8 cellular contexts compared by ENCODE assay signal in genomic region chr16:81514041-81514559, GRCh38.
DNase-seq lines count a peak whose midpoint lies in the region; ATAC-seq, FAIRE-seq and TF ChIP-seq lines count a peak whose summit lies in the region.

No MANE protein-coding gene starts in this region.

- POLR2A ChIA-PET in HepG2 (lab: Yijun Ruan, JAX) = interaction anchor here (1.0 to 1.9 kb wide), 9 partner anchors 12 to 83 kb away, joined by 3 to 12 read pairs (median 5); no protein-coding TSS in a partner anchor

- H4K20me1 ChIP-seq in OCI-LY1 (ENCODE audit: insufficient read depth, low read length) = no peaks in the 10 kb centered on the region
- peaks cover 88% of the 10 kb centered on the region for H4K20me1 ChIP-seq in HepG2 (ENCODE audit: insufficient read depth, low read length)

- H3K36me3 ChIP-seq in GM06990 (ENCODE audit: control insufficient read depth, insufficient read depth, low read length) (no peaks in the 10 kb centered on the region), OCI-LY1 (ENCODE audit: insufficient read depth, low read length) (peaks cover 32% of the 10 kb centered on the region), HepG2 (replicated peaks in 1 of 2; ENCODE audit: control insufficient read depth in 1 of 2, insufficient read depth in 2 of 2, low read length in 2 of 2) (peaks cover 16 to 54% of the 10 kb centered on the region in 2 experiments)

- no peak for TF ChIP-seq EP300 in HepG2 (IDR thresholded peaks at IDR 0.05; ENCODE audit: low read depth in 2 of 2, low read length in 2 of 2)
- TF ChIP-seq EP300 in HepG2 (CRISPR knock-in tag; IDR thresholded peaks at IDR 0.05; ENCODE audit: borderline replicate concordance) = no peak

- H3K27ac ChIP-seq in OCI-LY1 (ENCODE audit: low read depth, low read length, poor library complexity, severe bottlenecking) (peak overlapping the region; percentile 78), HepG2 (ENCODE audit: extremely low read length, insufficient read depth, low read length) (peak overlapping the region; percentile 74)

- H3K27me3 ChIP-seq in GM06990 (replicated peaks; ENCODE audit: control insufficient read depth, insufficient read depth, low read length) (no peaks in the 10 kb centered on the region), OCI-LY1 (ENCODE audit: insufficient read depth, low read length) (no peaks in the 10 kb centered on the region), HepG2 (ENCODE audit: control insufficient read depth in 1 of 2, insufficient read depth in 2 of 2, low read length in 2 of 2) (no peaks in the 10 kb centered on the region)

- no peak for TF ChIP-seq RAD21 in HepG2 (CRISPR knock-in tag; IDR thresholded peaks at IDR 0.05)

- TF ChIP-seq CTCF in GM06990 (IDR thresholded peaks at IDR 0.05; ENCODE audit: insufficient read depth, low read length, poor library complexity, severe bottlenecking) = no peak
- TF ChIP-seq CTCF in OCI-LY1 (IDR thresholded peaks at IDR 0.05; ENCODE audit: low read length) = no peak
- TF ChIP-seq CTCF in HepG2 (CRISPR knock-in tag; IDR thresholded peaks at IDR 0.05) = no peak

- H3K4me2 ChIP-seq in OCI-LY1 (ENCODE audit: low read length) (peak overlapping the region; percentile 59; the same call in 1 of the 2 replicates), HepG2 (ENCODE audit: low read depth, low read length) (peak overlapping the region; percentile 67)

- FAIRE-seq in HepG2 (lab: Jason Lieb, UNC) = no peak

- peak; percentile 50 for DNase-seq in GM06990 (ENCODE audit: extremely low read depth, insufficient read length)
- no peak for DNase-seq in HepG2 (ENCODE audit: low spot score)
- no peak for DNase-seq in NCI-H748 (lab: John Stamatoyannopoulos, UW; ENCODE audit: unreplicated experiment)
- DNase-seq in head of caudate nucleus = no peak
- no peak for DNase-seq in RPMI8226
- no peak for DNase-seq in cerebellar nuclear complex (lab: John Stamatoyannopoulos, UW)

- H2AFZ ChIP-seq in OCI-LY1 (ENCODE audit: low read length) (no peak overlapping the region), HepG2 (ENCODE audit: low read length) (no peak overlapping the region)

- ATAC-seq in GM21619 (IDR thresholded peaks at IDR 0.05; ENCODE audit: unreplicated experiment) (peak; percentile 79), HepG2 (no peak)

- no peaks in the 10 kb centered on the region for H3K9me3 ChIP-seq in OCI-LY1 (ENCODE audit: low read length)
- peaks cover 9% of the 10 kb centered on the region; the same call in 1 of the 2 replicates for H3K9me3 ChIP-seq in HepG2 (ENCODE audit: low read length)

- in situ Hi-C loops in HepG2 (cut with HindIII; ENCODE audit: extremely low pct_ligation_motif_present, low pct_unique_long_range_greater_than_20kb) = no loop called here

- H3F3A ChIP-seq in OCI-LY1 (ENCODE audit: insufficient read depth, low read length) = no peaks in the 10 kb centered on the region

- H3K9ac ChIP-seq in OCI-LY1 (ENCODE audit: low read length) (no peak overlapping the region; the same call in 1 of the 2 replicates), HepG2 (ENCODE audit: insufficient read depth, low read depth, low read length) (peak overlapping the region; percentile 21; the same call in 1 of the 2 replicates)

- no TSS peak for BruUV-seq in HepG2 (replicated peaks; lab: Mats Ljungman, UMichigan)

- peaks cover 30% of the 10 kb centered on the region for H3K4me1 ChIP-seq in OCI-LY1 (ENCODE audit: insufficient read depth, low read length, severe bottlenecking)
- H3K4me1 ChIP-seq in HepG2 (ENCODE audit: insufficient read depth, low read length) = peaks cover 69% of the 10 kb centered on the region

- 87% methylated on average over 7 of the region's 7 CpGs for WGBS in HepG2 (ENCODE audit: low lambda C conversion rate)

- TF ChIP-seq POLR2A in HepG2 (IDR thresholded peaks at IDR 0.05; ENCODE audit: insufficient read depth in 1 of 2, low read depth in 2 of 2, low read length in 2 of 2) = no peak

- no peak overlapping the region for H3K4me3 ChIP-seq in GM06990 (replicated peaks; ENCODE audit: low read depth, low read length)
- peak overlapping the region; percentile 28 for H3K4me3 ChIP-seq in OCI-LY1 (ENCODE audit: low read depth, low read length, poor library complexity, severe bottlenecking)
- no peak overlapping the region for H3K4me3 ChIP-seq in HepG2 (replicated peaks in 1 of 3; ENCODE audit: insufficient read depth in 1 of 3, low read depth in 2 of 3, low read length in 3 of 3)

- intact Hi-C loops in HepG2 (cut with micrococcal nuclease; ENCODE audit: unreplicated experiment) (no loop called here), head of caudate nucleus (cut with DNase I) (no loop called here)

- no peaks in the 10 kb centered on the region for H3K9me2 ChIP-seq in OCI-LY1 (ENCODE audit: low read depth, low read length)

- H3K79me2 ChIP-seq in OCI-LY1 (ENCODE audit: insufficient read depth, low read length) (no peaks in the 10 kb centered on the region), HepG2 (ENCODE audit: insufficient read depth, low read length) (peaks cover 95% of the 10 kb centered on the region)

- CTCF ChIA-PET in HepG2 (lab: Yijun Ruan, JAX; ENCODE audit: low intra/inter-chr PET ratio, low total read pairs) = no interaction called here

TF ChIP-seq in HepG2, 621 proteins besides CTCF, POLR2A, EP300 and RAD21 (continues in another document):
- TF ChIP-seq BCL6 (CRISPR knock-in tag; IDR thresholded peaks at IDR 0.05) (no peak), HOMEZ (CRISPR knock-in tag; IDR thresholded peaks at IDR 0.05; ENCODE audit: low read depth) (no peak), PHB2 (IDR thresholded peaks at IDR 0.05; ENCODE audit: partially characterized antibody) (no peak), ZBTB37 (CRISPR knock-in tag; IDR thresholded peaks at IDR 0.05) (no peak), ZSCAN30 (CRISPR knock-in tag; IDR thresholded peaks at IDR 0.05) (no peak), DPF2 (CRISPR knock-in tag; IDR thresholded peaks at IDR 0.05; ENCODE audit: borderline replicate concordance, low read depth) (peak; percentile 1; the same call in 1 of the 2 replicates), ZBTB7B (CRISPR knock-in tag; IDR thresholded peaks at IDR 0.05) (no peak), MED13 (CRISPR knock-in tag; IDR thresholded peaks at IDR 0.05) (0 out of 2 replicates have a peak, but pooled peaks have one; percentile 10), CENPX (CRISPR knock-in tag; IDR thresholded peaks at IDR 0.05) (no peak), ISX (CRISPR knock-in tag; conservative IDR thresholded peaks at IDR 0.05) (no peak), RCOR2 (CRISPR knock-in tag; IDR thresholded peaks at IDR 0.05) (no peak), FOXA3 (CRISPR knock-in tag; IDR thresholded peaks at IDR 0.05) (no peak), PAXIP1 (CRISPR knock-in tag; conservative IDR thresholded peaks at IDR 0.05) (0 out of 2 replicates have a peak, but pooled peaks have one; percentile 1), ZNF761 (CRISPR knock-in tag; conservative IDR thresholded peaks at IDR 0.05) (0 out of 2 replicates have a peak, but pooled peaks have one; percentile 7), ZSCAN9 (CRISPR knock-in tag; IDR thresholded peaks at IDR 0.05; ENCODE audit: borderline replicate concordance) (no peak), TSC22D2 (CRISPR knock-in tag; IDR thresholded peaks at IDR 0.05; ENCODE audit: borderline replicate concordance) (no peak), CREM (IDR thresholded peaks at IDR 0.05) (no peak), CREM (CRISPR knock-in tag; IDR thresholded peaks at IDR 0.05) (no peak)
